ENCODE assay signal across 19 cellular contexts in genomic region chr7:96720843-96721242, GRCh38. TPM values are rescaled to one million over a fixed set of nuclear protein-coding genes. Genes with fewer than 3 reads are reported as not detected.
DNase-seq lines count a peak whose midpoint lies in the region; ATAC-seq and TF ChIP-seq lines count a peak whose summit lies in the region.
"Had no signal": no experiment of that assay in that cellular context is flagged by ENCODE, and none has a peak within 500 bp of the region (broad histone marks: within the 10 kb centered on the region; RNA-seq: fewer than 3 reads in every experiment).

No MANE protein-coding gene starts in this region.

- H3F3A ChIP-seq in PC-3 (ENCODE audit: low read length, unreplicated experiment), result no peaks in the 10 kb centered on the region

- TF ChIP-seq CTCF in IMR-90 (conservative IDR thresholded peaks at IDR 0.05; ENCODE audit: low read depth, low read length) (no peak), PC-3 (conservative IDR thresholded peaks at IDR 0.05; ENCODE audit: low read depth, low read length) (no peak), fibroblast of mammary gland (conservative IDR thresholded peaks at IDR 0.05; ENCODE audit: control insufficient read depth, insufficient read depth, low read depth, low read length) (no peak)

- H3K23ac ChIP-seq in IMR-90 (ENCODE audit: low read depth, low read length), result no peak overlapping the region

- in situ Hi-C loops in IMR-90 (cut with MboI; ENCODE audit: low sequenced_read_pairs), result no loop called here

- no peaks in the 10 kb centered on the region for H3K79me1 ChIP-seq in IMR-90 (ENCODE audit: low read depth in 1 of 2, low read length in 2 of 2)

- H3K4me1 ChIP-seq in IMR-90 (ENCODE audit: control insufficient read depth, insufficient read depth, low read length), result no peaks in the 10 kb centered on the region
- H3K4me1 ChIP-seq in PC-3 (ENCODE audit: insufficient read depth, low read length), result peaks cover 7% of the 10 kb centered on the region; the same call in 1 of the 2 replicates
- H3K4me1 ChIP-seq: ascending aorta, colonic mucosa, heart left ventricle had no signal

- H3K4me3 Mint-ChIP-seq in stimulated activated naive B cell treated with anti-CD40 and anti-IgM and Interleukin-4, amounts not matched to agents 10 μg/mL and 1 μg/mL and 100 μg/mL, for 72 hours, result no peak overlapping the region
- H3K4me3 Mint-ChIP-seq: HFFc6; T-helper 2 cell treated with Interferon-gamma antibody and Interleukin-4, amounts not matched to agents 5 μg/mL and 100 μg/mL, for 36 hours had no signal

- ATAC-seq in IMR-90 (ENCODE audit: low read depth) (no peak), PC-3 (no peak), sciatic nerve (peak; percentile 57), GM18505 (IDR thresholded peaks at IDR 0.05; ENCODE audit: unreplicated experiment) (no peak)
- ATAC-seq in stimulated activated naive B cell treated with anti-CD40 and anti-IgM and Interleukin-4, amounts not matched to agents 10 μg/mL and 1 μg/mL and 100 μg/mL, for 72 hours (replicated peaks), result no peak
- ATAC-seq: heart left ventricle had no signal

- H3K36me3 ChIP-seq in IMR-90 (ENCODE audit: control insufficient read depth, insufficient read depth, low read length) (no peaks in the 10 kb centered on the region), PC-3 (ENCODE audit: low read depth, low read length) (no peaks in the 10 kb centered on the region)
- H3K36me3 ChIP-seq: ascending aorta, colonic mucosa, heart left ventricle, neutrophil had no signal

- no peaks in the 10 kb centered on the region for H3K9me3 ChIP-seq in IMR-90 (ENCODE audit: control insufficient read depth, insufficient read depth, low read length)
- no peaks in the 10 kb centered on the region for H3K9me3 ChIP-seq in PC-3 (ENCODE audit: low read length)
- H3K9me3 ChIP-seq: ascending aorta, colonic mucosa, heart left ventricle, neutrophil had no signal

- H4K20me1 ChIP-seq in IMR-90 (ENCODE audit: insufficient read depth, low read length) (no peaks in the 10 kb centered on the region), PC-3 (ENCODE audit: low read length) (no peaks in the 10 kb centered on the region)

- H2AK5ac ChIP-seq in IMR-90 (ENCODE audit: low read depth, low read length), result no peak overlapping the region

- no peak overlapping the region for H4K5ac ChIP-seq in IMR-90 (ENCODE audit: low read depth, low read length)

- intact Hi-C loops in IMR-90 (cut with micrococcal nuclease) (no loop called here), PC-3 (cut with micrococcal nuclease) (no loop called here), sciatic nerve (cut with DNase I) (no loop called here)

- H3K9ac ChIP-seq in IMR-90 (ENCODE audit: low read depth, low read length), result no peak overlapping the region
- H3K9ac ChIP-seq in PC-3 (ENCODE audit: low read length), result no peak overlapping the region

- DNase-seq in IMR-90, result no peak
- DNase-seq in PC-3, result peak; percentile 76
- peak; percentile 69 for DNase-seq in fibroblast of mammary gland (ENCODE audit: low read depth)
- no peak for DNase-seq in sciatic nerve (ENCODE audit: low spot score)
- no peak for DNase-seq in stimulated activated CD8-positive, alpha-beta memory T cell treated with anti-CD3 and anti-CD28 coated beads, Interleukin-4, amount 100 ng/mL, for 48 hours
- no peak for DNase-seq in stimulated activated naive B cell treated with anti-CD40 and anti-IgM and Interleukin-4, amounts not matched to agents 10 μg/mL and 1 μg/mL and 100 μg/mL, for 72 hours
- DNase-seq: activated CD4-positive, alpha-beta T cell treated with anti-CD3 and anti-CD28 coated beads for 1 hour; activated gamma-delta T cell treated with Interleukin-2 at 50 U/mL for 16 hours; colonic mucosa; heart left ventricle; HFFc6; kidney; NCI-H2171 treated with DMSO at 0.1 percent for 48 hours; SHP77; stimulated activated CD4-positive, alpha-beta T cell treated with anti-CD3 and anti-CD28 coated beads, Interleukin-4, amount 100 ng/mL, for 4 hours had no signal

- no peak overlapping the region for H2AK9ac ChIP-seq in IMR-90 (replicated peaks; ENCODE audit: low read depth, low read length, poor library complexity)

- H3K36me3 Mint-ChIP-seq in stimulated activated naive B cell treated with anti-CD40 and anti-IgM and Interleukin-4, amounts not matched to agents 10 μg/mL and 1 μg/mL and 100 μg/mL, for 72 hours, result no peaks in the 10 kb centered on the region

- H3K27ac ChIP-seq in IMR-90 (ENCODE audit: insufficient read depth, low read length) (no peak overlapping the region), PC-3 (ENCODE audit: low read length) (no peak overlapping the region)
- H3K27ac ChIP-seq: ascending aorta, colonic mucosa, heart left ventricle, neutrophil had no signal

- H3K27me3 Mint-ChIP-seq in stimulated activated naive B cell treated with anti-CD40 and anti-IgM and Interleukin-4, amounts not matched to agents 10 μg/mL and 1 μg/mL and 100 μg/mL, for 72 hours, result peaks cover 31 to 56% of the 10 kb centered on the region in 2 donors

- TF ChIP-seq RAD21 in IMR-90 (IDR thresholded peaks at IDR 0.05; ENCODE audit: low read length), result no peak

- peaks cover 0 to 10% of the 10 kb centered on the region in 2 donors for H3K9me3 Mint-ChIP-seq in stimulated activated naive B cell treated with anti-CD40 and anti-IgM and Interleukin-4, amounts not matched to agents 10 μg/mL and 1 μg/mL and 100 μg/mL, for 72 hours
- H3K9me3 Mint-ChIP-seq: HFFc6; T-helper 2 cell treated with Interferon-gamma antibody and Interleukin-4, amounts not matched to agents 5 μg/mL and 100 μg/mL, for 36 hours had no signal

- H3K27me3 ChIP-seq in IMR-90 (ENCODE audit: control insufficient read depth, insufficient read depth, low read length), result no peaks in the 10 kb centered on the region
- H3K27me3 ChIP-seq in PC-3 (ENCODE audit: low read length), result no peaks in the 10 kb centered on the region
- H3K27me3 ChIP-seq: ascending aorta, colonic mucosa had no signal

- no peaks in the 10 kb centered on the region for H3K4me1 Mint-ChIP-seq in stimulated activated naive B cell treated with anti-CD40 and anti-IgM and Interleukin-4, amounts not matched to agents 10 μg/mL and 1 μg/mL and 100 μg/mL, for 72 hours

- CTCF ChIA-PET in IMR-90 (lab: Yijun Ruan, JAX), result no interaction called here
- CTCF ChIA-PET in PC-3 (lab: Charles Lee), result no interaction called here

- H3K18ac ChIP-seq in IMR-90 (ENCODE audit: low read depth, low read length), result no peak overlapping the region

- no peak overlapping the region for H4K8ac ChIP-seq in IMR-90 (ENCODE audit: low read depth in 2 of 2, low read length in 2 of 2)

- H3K27ac Mint-ChIP-seq in stimulated activated naive B cell treated with anti-CD40 and anti-IgM and Interleukin-4, amounts not matched to agents 10 μg/mL and 1 μg/mL and 100 μg/mL, for 72 hours, result no peak overlapping the region
- H3K27ac Mint-ChIP-seq: HFFc6; T-helper 2 cell treated with Interferon-gamma antibody and Interleukin-4, amounts not matched to agents 5 μg/mL and 100 μg/mL, for 36 hours had no signal

- H2BK5ac ChIP-seq in IMR-90 (ENCODE audit: low read depth, low read length, poor library complexity, severe bottlenecking), result no peak overlapping the region

- WGBS in IMR-90 (ENCODE audit: extremely low coverage in 2 of 2, insufficient read length in 1 of 2), 2 experiments, result no CpG with 5 or more reads among the region's 2 CpGs

- H3K79me2 ChIP-seq in PC-3 (ENCODE audit: low read length), result no peaks in the 10 kb centered on the region

- no peak overlapping the region for H3K14ac ChIP-seq in IMR-90 (replicated peaks; ENCODE audit: low read depth, low read length)

- H3K4ac ChIP-seq in IMR-90 (ENCODE audit: low read depth, low read length), result no peak overlapping the region

- TF ChIP-seq POLR2A in IMR-90 (IDR thresholded peaks at IDR 0.05; ENCODE audit: low read depth, low read length), result no peak
- no peak for TF ChIP-seq POLR2A in GM18505 (IDR thresholded peaks at IDR 0.05; ENCODE audit: borderline replicate concordance, extremely low read depth, insufficient read depth, insufficient read length)

- H2AFZ ChIP-seq in IMR-90 (replicated peaks; ENCODE audit: low read length, poor library complexity) (no peak overlapping the region), PC-3 (ENCODE audit: low read length) (no peak overlapping the region)

- BruUV-seq in IMR-90 (replicated peaks; lab: Mats Ljungman, UMichigan) (no TSS peak), PC-3 (replicated peaks; lab: Mats Ljungman, UMichigan) (no TSS peak)

- H3K9me2 ChIP-seq in PC-3 (replicated peaks; ENCODE audit: low read length), result no peaks in the 10 kb centered on the region

- H3K9me1 ChIP-seq in IMR-90 (ENCODE audit: insufficient read depth, low read length), result no peaks in the 10 kb centered on the region

- no peak overlapping the region for H3K4me2 ChIP-seq in IMR-90 (ENCODE audit: low read depth, low read length)
- peak overlapping the region; percentile 14; the same call in 1 of the 2 replicates for H3K4me2 ChIP-seq in PC-3 (ENCODE audit: low read length)

- H3K4me3 ChIP-seq in IMR-90 (ENCODE audit: insufficient read depth, low read depth, low read length) (no peak overlapping the region), PC-3 (ENCODE audit: low read length) (no peak overlapping the region), fibroblast of mammary gland (ENCODE audit: control insufficient read depth, low read depth, low read length) (no peak overlapping the region)
- H3K4me3 ChIP-seq: ascending aorta, colonic mucosa, heart left ventricle had no signal

- no peak overlapping the region for H2BK20ac ChIP-seq in IMR-90 (ENCODE audit: low read depth, low read length)

- POLR2A ChIA-PET in IMR-90 (lab: Charles Lee; ENCODE audit: unreplicated experiment), result no interaction called here
- POLR2A ChIA-PET in PC-3 (lab: Charles Lee; ENCODE audit: unreplicated experiment), result no interaction called here

- no peak overlapping the region for H4K91ac ChIP-seq in IMR-90 (ENCODE audit: insufficient read depth, low read depth, low read length)

- H3K56ac ChIP-seq in IMR-90 (ENCODE audit: extremely low read depth, insufficient read depth, low read length), result no peak overlapping the region

- dilution Hi-C loops in IMR-90 (cut with HindIII; ENCODE audit: low sequenced_read_pairs, unreplicated experiment), result no loop called here

- no peak overlapping the region for H2BK15ac ChIP-seq in IMR-90 (ENCODE audit: low read depth, low read length)

- no peak overlapping the region for H2BK120ac ChIP-seq in IMR-90 (ENCODE audit: low read depth, low read length)

TF ChIP-seq in IMR-90, 13 proteins besides CTCF, POLR2A, EP300 and RAD21:
- no peak for TF ChIP-seq CHD1 (IDR thresholded peaks at IDR 0.05; ENCODE audit: low read depth, low read length)
- TF ChIP-seq CEBPB (IDR thresholded peaks at IDR 0.05; ENCODE audit: low read depth, low read length), result 0 out of 2 replicates have a peak, but pooled peaks have one; percentile 16
- TF ChIP-seq RCOR1 (IDR thresholded peaks at IDR 0.05; ENCODE audit: insufficient replicate concordance, low read length), result no peak

RNA-seq across cellular contexts. Expression of gene SEM1, which starts 11.2 kb away (rescaled TPM):
- total RNA-seq in IMR-90 (2012; rRNA removed) (17.2 and 23.6 TPM in 2 replicates), PC-3 (2014; rRNA removed) (263 and 292 TPM in 2 replicates), sciatic nerve (53.7 TPM)
- 38.0 and 52.7 TPM in 2 replicates for polyA plus RNA-seq in IMR-90 (2012; rRNA removed)
- polyA plus RNA-seq in IMR-90 (2012; cell fraction: cytosol; rRNA removed), result 3.9 and 15.4 TPM in 2 replicates
- 0.77 and 9.2 TPM in 2 replicates for polyA plus RNA-seq in IMR-90 (2012; cell fraction: nucleus; rRNA removed; ENCODE audit: low replicate concordance)

Comparison
In these comparisons a context has a peak if more than half of its experiments do, and no peak if none do; other contexts are left out.
1. DNase-seq: peak in PC-3 (single experiment) and fibroblast of mammary gland (single experiment); none in IMR-90 (single experiment), sciatic nerve (single experiment), stimulated activated CD8-positive, alpha-beta memory T cell treated with anti-CD3 and anti-CD28 coated beads, Interleukin-4, amount 100 ng/mL, for 48 hours (single experiment) and stimulated activated naive B cell treated with anti-CD40 and anti-IgM and Interleukin-4, amounts not matched to agents 10 μg/mL and 1 μg/mL and 100 μg/mL, for 72 hours (single experiment).